In genomic region chr6:44868905-44869304, GRCh38 we compare ENCODE assay signal across 12 cellular contexts.
DNase-seq lines count a peak whose midpoint lies in the region; ATAC-seq and TF ChIP-seq lines count a peak whose summit lies in the region.
"Had no signal": no experiment of that assay in that cellular context is flagged by ENCODE, and none has a peak within 500 bp of the region (broad histone marks: within the 10 kb centered on the region; RNA-seq: fewer than 3 reads in every experiment).

No MANE protein-coding gene starts in this region.

- no peak overlapping the region for H3K27ac ChIP-seq in A673 (ENCODE audit: low read depth, low read length, poor library complexity, severe bottlenecking)
- H3K27ac ChIP-seq: BLaER1 had no signal

- no peak for TF ChIP-seq CTCF in A673 (conservative IDR thresholded peaks at IDR 0.05; ENCODE audit: low read depth, low read length)

- intact Hi-C loops in activated T-helper 2 cell treated with anti-CD3 and anti-CD28 coated beads, Interferon-gamma antibody, Interleukin-2, Interleukin-4, amounts not matched to agents 10 μg/mL and 5 μg/mL and 100 μg/mL, durations not matched to agents 14 hours and 24 hours and 36 hours (cut with micrococcal nuclease) = no loop called here
- intact Hi-C loops in A673 (cut with micrococcal nuclease; ENCODE audit: unreplicated experiment) = no loop called here

- H3K4me1 ChIP-seq in A673 (ENCODE audit: insufficient read depth, low read length, poor library complexity, severe bottlenecking) = no peaks in the 10 kb centered on the region
- H3K4me1 ChIP-seq: BLaER1 had no signal

- H3K9me3 ChIP-seq in A673 (ENCODE audit: low read depth, low read length, poor library complexity, severe bottlenecking) = no peaks in the 10 kb centered on the region

- no peaks in the 10 kb centered on the region for H3K36me3 ChIP-seq in A673 (ENCODE audit: insufficient read depth, low read length, poor library complexity, severe bottlenecking)
- H3K36me3 ChIP-seq: BLaER1 had no signal

- peaks cover 28% of the 10 kb centered on the region for H3K36me3 Mint-ChIP-seq in activated T-helper 2 cell treated with anti-CD3 and anti-CD28 coated beads, Interferon-gamma antibody, Interleukin-2, Interleukin-4, amounts not matched to agents 10 μg/mL and 5 μg/mL and 100 μg/mL, durations not matched to agents 14 hours and 24 hours and 36 hours (ENCODE audit: low read depth)

- H3K27ac Mint-ChIP-seq in activated T-helper 2 cell treated with anti-CD3 and anti-CD28 coated beads, Interferon-gamma antibody, Interleukin-2, Interleukin-4, amounts not matched to agents 10 μg/mL and 5 μg/mL and 100 μg/mL, durations not matched to agents 14 hours and 24 hours and 36 hours = peak overlapping the region; percentile 29

- H3K27me3 Mint-ChIP-seq in activated T-helper 2 cell treated with anti-CD3 and anti-CD28 coated beads, Interferon-gamma antibody, Interleukin-2, Interleukin-4, amounts not matched to agents 10 μg/mL and 5 μg/mL and 100 μg/mL, durations not matched to agents 14 hours and 24 hours and 36 hours (ENCODE audit: low read depth) = no peaks in the 10 kb centered on the region

- H3K27me3 ChIP-seq in A673 (replicated peaks; ENCODE audit: insufficient read depth, low read depth, low read length, poor library complexity) = no peaks in the 10 kb centered on the region
- H3K27me3 ChIP-seq: BLaER1 had no signal

- POLR2A ChIA-PET in A673 (lab: Charles Lee; ENCODE audit: low non-redundant PET) = no interaction called here

- no peak overlapping the region for H3K4me3 Mint-ChIP-seq in activated T-helper 2 cell treated with anti-CD3 and anti-CD28 coated beads, Interferon-gamma antibody, Interleukin-2, Interleukin-4, amounts not matched to agents 10 μg/mL and 5 μg/mL and 100 μg/mL, durations not matched to agents 14 hours and 24 hours and 36 hours (ENCODE audit: low read depth)
- H3K4me3 Mint-ChIP-seq: neural crest cell had no signal

- H3K4me1 Mint-ChIP-seq in activated T-helper 2 cell treated with anti-CD3 and anti-CD28 coated beads, Interferon-gamma antibody, Interleukin-2, Interleukin-4, amounts not matched to agents 10 μg/mL and 5 μg/mL and 100 μg/mL, durations not matched to agents 14 hours and 24 hours and 36 hours (ENCODE audit: low read depth) = peaks cover 24% of the 10 kb centered on the region
- H3K4me1 Mint-ChIP-seq: neural crest cell had no signal

- no peak for DNase-seq in activated T-helper 2 cell treated with anti-CD3 and anti-CD28 coated beads, Interferon-gamma antibody, Interleukin-2, Interleukin-4, amounts not matched to agents 10 μg/mL and 5 μg/mL and 100 μg/mL, durations not matched to agents 14 hours and 24 hours and 36 hours (ENCODE audit: low spot score)
- DNase-seq in DMS153 (lab: John Stamatoyannopoulos, UW) (no peak), A673 (ENCODE audit: low spot score) (no peak), hypothalamus (lab: John Stamatoyannopoulos, UW) (no peak), activated gamma-delta T cell treated with Interleukin-2 at 50 U/mL for 16 hours (no peak)
- DNase-seq: NCI-H1092, NCI-H524 had no signal

- ATAC-seq in GM18520 (IDR thresholded peaks at IDR 0.05; ENCODE audit: unreplicated experiment) = peak; percentile 4
- ATAC-seq in GM19467 (IDR thresholded peaks at IDR 0.05; ENCODE audit: unreplicated experiment) = peak; percentile 9
- ATAC-seq in HG02885 (IDR thresholded peaks at IDR 0.05; ENCODE audit: poor library complexity, unreplicated experiment) = peak; percentile 15

- no TSS peak for BruUV-seq in A673 (replicated peaks; lab: Mats Ljungman, UMichigan)

- no peak overlapping the region for H3K4me3 ChIP-seq in A673 (ENCODE audit: low read depth, low read length, poor library complexity, severe bottlenecking)
- H3K4me3 ChIP-seq: BLaER1 had no signal

- H3K9me3 Mint-ChIP-seq in activated T-helper 2 cell treated with anti-CD3 and anti-CD28 coated beads, Interferon-gamma antibody, Interleukin-2, Interleukin-4, amounts not matched to agents 10 μg/mL and 5 μg/mL and 100 μg/mL, durations not matched to agents 14 hours and 24 hours and 36 hours = peaks cover 15% of the 10 kb centered on the region

- CTCF ChIA-PET in A673 (lab: Charles Lee) = no interaction called here
